Comparison of ENCODE assay signal across 1 cellular context in genomic region chr22:19965771-19966709, GRCh38.
TF ChIP-seq lines count a peak whose summit lies in the region.

No MANE protein-coding gene starts in this region.

TF ChIP-seq in GM23338, 12 proteins besides CTCF, POLR2A, EP300 and RAD21 (continued from another document):
- TF ChIP-seq, protein P1, sequence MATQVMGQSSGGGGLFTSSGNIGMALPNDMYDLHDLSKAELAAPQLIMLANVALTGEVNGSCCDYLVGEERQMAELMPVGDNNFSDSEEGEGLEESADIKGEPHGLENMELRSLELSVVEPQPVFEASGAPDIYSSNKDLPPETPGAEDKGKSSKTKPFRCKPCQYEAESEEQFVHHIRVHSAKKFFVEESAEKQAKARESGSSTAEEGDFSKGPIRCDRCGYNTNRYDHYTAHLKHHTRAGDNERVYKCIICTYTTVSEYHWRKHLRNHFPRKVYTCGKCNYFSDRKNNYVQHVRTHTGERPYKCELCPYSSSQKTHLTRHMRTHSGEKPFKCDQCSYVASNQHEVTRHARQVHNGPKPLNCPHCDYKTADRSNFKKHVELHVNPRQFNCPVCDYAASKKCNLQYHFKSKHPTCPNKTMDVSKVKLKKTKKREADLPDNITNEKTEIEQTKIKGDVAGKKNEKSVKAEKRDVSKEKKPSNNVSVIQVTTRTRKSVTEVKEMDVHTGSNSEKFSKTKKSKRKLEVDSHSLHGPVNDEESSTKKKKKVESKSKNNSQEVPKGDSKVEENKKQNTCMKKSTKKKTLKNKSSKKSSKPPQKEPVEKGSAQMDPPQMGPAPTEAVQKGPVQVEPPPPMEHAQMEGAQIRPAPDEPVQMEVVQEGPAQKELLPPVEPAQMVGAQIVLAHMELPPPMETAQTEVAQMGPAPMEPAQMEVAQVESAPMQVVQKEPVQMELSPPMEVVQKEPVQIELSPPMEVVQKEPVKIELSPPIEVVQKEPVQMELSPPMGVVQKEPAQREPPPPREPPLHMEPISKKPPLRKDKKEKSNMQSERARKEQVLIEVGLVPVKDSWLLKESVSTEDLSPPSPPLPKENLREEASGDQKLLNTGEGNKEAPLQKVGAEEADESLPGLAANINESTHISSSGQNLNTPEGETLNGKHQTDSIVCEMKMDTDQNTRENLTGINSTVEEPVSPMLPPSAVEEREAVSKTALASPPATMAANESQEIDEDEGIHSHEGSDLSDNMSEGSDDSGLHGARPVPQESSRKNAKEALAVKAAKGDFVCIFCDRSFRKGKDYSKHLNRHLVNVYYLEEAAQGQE (IDR thresholded peaks at IDR 0.05; ENCODE audit: unreplicated experiment) = no peak
- no peak for TF ChIP-seq JUNB (IDR thresholded peaks at IDR 0.05; ENCODE audit: unreplicated experiment)
- no peak for TF ChIP-seq CREB1 (CRISPR knock-in tag; IDR thresholded peaks at IDR 0.05; ENCODE audit: low read depth)
- TF ChIP-seq ETS1 (IDR thresholded peaks at IDR 0.05) = no peak
- no peak for TF ChIP-seq ZNF462 (CRISPR knock-in tag; IDR thresholded peaks at IDR 0.05)
- TF ChIP-seq POLR2AphosphoS5 (IDR thresholded peaks at IDR 0.05; ENCODE audit: low read depth) = no peak
- TF ChIP-seq STAT1 (IDR thresholded peaks at IDR 0.05; ENCODE audit: unreplicated experiment) = no peak
